16 cellular contexts compared by ENCODE assay signal in the genomic region with DNA sequence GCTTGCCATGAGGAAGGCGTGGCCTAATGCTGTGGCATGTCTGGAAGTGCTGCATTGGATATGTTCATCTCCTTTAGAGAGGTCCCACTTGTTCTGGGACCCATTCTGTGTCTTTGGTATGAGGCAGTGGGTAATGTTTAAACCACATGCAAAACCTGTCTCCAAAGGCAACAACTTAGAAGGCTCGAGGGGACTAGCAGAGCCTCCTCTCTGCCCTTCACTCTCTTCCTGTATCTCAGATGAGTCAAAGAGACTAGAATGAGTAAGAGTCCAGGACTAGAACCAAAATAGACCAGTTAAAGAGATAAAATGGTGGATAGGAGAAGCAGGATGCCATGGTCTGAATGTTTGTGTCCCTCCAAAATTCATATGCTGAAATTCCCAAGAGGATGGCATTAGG.
DNase-seq lines count a peak whose midpoint lies in the region; ATAC-seq and TF ChIP-seq lines count a peak whose summit lies in the region.
"Had no signal": no experiment of that assay in that cellular context is flagged by ENCODE, and none has a peak within 500 bp of the region (broad histone marks: within the 10 kb centered on the region; RNA-seq: fewer than 3 reads in every experiment).

No MANE protein-coding gene starts in this region.

- no peak overlapping the region for H3K4me3 ChIP-seq in body of pancreas
- H3K4me3 ChIP-seq: GM23248, pancreas had no signal

- no peaks in the 10 kb centered on the region for H3K36me3 ChIP-seq in body of pancreas (replicated peaks in 1 of 2; ENCODE audit: insufficient read depth in 1 of 2, low read depth in 2 of 2)
- H3K36me3 ChIP-seq: pancreas had no signal

- no peak overlapping the region for H3K27ac ChIP-seq in body of pancreas
- H3K27ac ChIP-seq: 22Rv1, GM23248, pancreas had no signal

- 59 to 83% methylated on average over 2 of the region's 2 CpGs for WGBS in body of pancreas, 2 donors

- intact Hi-C loops in activated CD4-positive, alpha-beta T cell treated with anti-CD3 and anti-CD28 coated beads for 36 hours (cut with DNase I, micrococcal nuclease), result no loop called here
- intact Hi-C loops in body of pancreas (cut with DNase I), result no loop called here

- no peak for TF ChIP-seq CTCF in body of pancreas (IDR thresholded peaks at IDR 0.05)

- H3K4me1 Mint-ChIP-seq in activated CD4-positive, alpha-beta T cell treated with anti-CD3 and anti-CD28 coated beads for 36 hours, result no peaks in the 10 kb centered on the region
- H3K4me1 Mint-ChIP-seq in stimulated activated naive B cell treated with anti-CD40 and anti-IgM and Interleukin-4, amounts not matched to agents 10 μg/mL and 1 μg/mL and 100 μg/mL, for 72 hours, result peaks cover 8 to 12% of the 10 kb centered on the region in 2 donors

- H3K27me3 Mint-ChIP-seq in activated CD4-positive, alpha-beta T cell treated with anti-CD3 and anti-CD28 coated beads for 36 hours, result peaks cover 7% of the 10 kb centered on the region
- peaks cover 14 to 29% of the 10 kb centered on the region in 2 donors for H3K27me3 Mint-ChIP-seq in stimulated activated naive B cell treated with anti-CD40 and anti-IgM and Interleukin-4, amounts not matched to agents 10 μg/mL and 1 μg/mL and 100 μg/mL, for 72 hours

- no peaks in the 10 kb centered on the region for H3K4me1 ChIP-seq in body of pancreas
- H3K4me1 ChIP-seq: pancreas had no signal

- no peak overlapping the region for H3K27ac Mint-ChIP-seq in activated CD4-positive, alpha-beta T cell treated with anti-CD3 and anti-CD28 coated beads for 36 hours
- H3K27ac Mint-ChIP-seq in stimulated activated naive B cell treated with anti-CD40 and anti-IgM and Interleukin-4, amounts not matched to agents 10 μg/mL and 1 μg/mL and 100 μg/mL, for 72 hours, result no peak overlapping the region
- H3K27ac Mint-ChIP-seq: activated CD4-positive, alpha-beta memory T cell treated with anti-CD3 and anti-CD28 coated beads for 36 hours; activated T-helper 17 cell treated with anti-CD3 and anti-CD28 coated beads, Interleukin-2, amount 50 U/mL, for 72 hours; CD8-positive, alpha-beta T cell; type B pancreatic cell had no signal

- no peak for TF ChIP-seq POLR2A in body of pancreas (IDR thresholded peaks at IDR 0.05)

- no peaks in the 10 kb centered on the region for H3K36me3 Mint-ChIP-seq in activated CD4-positive, alpha-beta T cell treated with anti-CD3 and anti-CD28 coated beads for 36 hours (ENCODE audit: low read depth)
- H3K36me3 Mint-ChIP-seq in stimulated activated naive B cell treated with anti-CD40 and anti-IgM and Interleukin-4, amounts not matched to agents 10 μg/mL and 1 μg/mL and 100 μg/mL, for 72 hours, result peaks cover 0 to 2% of the 10 kb centered on the region in 2 donors
- H3K36me3 Mint-ChIP-seq: activated CD4-positive, alpha-beta memory T cell treated with anti-CD3 and anti-CD28 coated beads for 36 hours; CD8-positive, alpha-beta T cell; type B pancreatic cell had no signal

- H3K4me3 Mint-ChIP-seq in activated CD4-positive, alpha-beta T cell treated with anti-CD3 and anti-CD28 coated beads for 36 hours, result no peak overlapping the region
- H3K4me3 Mint-ChIP-seq in stimulated activated naive B cell treated with anti-CD40 and anti-IgM and Interleukin-4, amounts not matched to agents 10 μg/mL and 1 μg/mL and 100 μg/mL, for 72 hours, result no peak overlapping the region
- H3K4me3 Mint-ChIP-seq: activated CD4-positive, alpha-beta memory T cell treated with anti-CD3 and anti-CD28 coated beads for 36 hours; activated T-helper 17 cell treated with anti-CD3 and anti-CD28 coated beads, Interleukin-2, amount 50 U/mL, for 72 hours; CD8-positive, alpha-beta T cell; type B pancreatic cell had no signal

- H3K27me3 ChIP-seq in body of pancreas, result no peaks in the 10 kb centered on the region
- H3K27me3 ChIP-seq: pancreas had no signal

- ATAC-seq in activated CD4-positive, alpha-beta T cell treated with anti-CD3 and anti-CD28 coated beads for 36 hours, result peak; percentile 47
- ATAC-seq in GM21825 (IDR thresholded peaks at IDR 0.05; ENCODE audit: unreplicated experiment) (peak; percentile 87), HG03135 (IDR thresholded peaks at IDR 0.05; ENCODE audit: unreplicated experiment) (peak; percentile 81), body of pancreas (no peak)
- ATAC-seq in stimulated activated naive B cell treated with anti-CD40 and anti-IgM and Interleukin-4, amounts not matched to agents 10 μg/mL and 1 μg/mL and 100 μg/mL, for 72 hours (replicated peaks), result peak; percentile 65 to 88
- ATAC-seq: activated T-helper 17 cell treated with anti-CD3 and anti-CD28 coated beads, Interleukin-2, amount 50 U/mL, for 72 hours; CD8-positive, alpha-beta T cell; pancreas had no signal

- H3K9me3 Mint-ChIP-seq in activated CD4-positive, alpha-beta T cell treated with anti-CD3 and anti-CD28 coated beads for 36 hours (ENCODE audit: low read depth), result no peaks in the 10 kb centered on the region
- peaks cover 2 to 4% of the 10 kb centered on the region in 2 donors for H3K9me3 Mint-ChIP-seq in stimulated activated naive B cell treated with anti-CD40 and anti-IgM and Interleukin-4, amounts not matched to agents 10 μg/mL and 1 μg/mL and 100 μg/mL, for 72 hours
- H3K9me3 Mint-ChIP-seq: activated CD4-positive, alpha-beta memory T cell treated with anti-CD3 and anti-CD28 coated beads for 36 hours; CD8-positive, alpha-beta T cell; type B pancreatic cell had no signal

- CTCF ChIA-PET in activated CD4-positive, alpha-beta T cell treated with anti-CD3 and anti-CD28 coated beads for 36 hours (lab: Charles Lee), result no interaction called here

- POLR2A ChIA-PET in activated CD4-positive, alpha-beta T cell treated with anti-CD3 and anti-CD28 coated beads for 36 hours (lab: Charles Lee), result no interaction called here

- DNase-seq in activated CD4-positive, alpha-beta T cell treated with anti-CD3 and anti-CD28 coated beads for 36 hours, result no peak
- no peak for DNase-seq in activated CD4-positive, alpha-beta T cell treated with anti-CD3 and anti-CD28 coated beads for 4 hours
- no peak for DNase-seq in stimulated activated naive B cell treated with anti-CD40 and anti-IgM and Interleukin-4, amounts not matched to agents 10 μg/mL and 1 μg/mL and 100 μg/mL, for 72 hours
- DNase-seq in GM19238 (ENCODE audit: insufficient read length, low spot score), result no peak
- DNase-seq in body of pancreas, result no peak
- no peak for DNase-seq in activated CD4-positive, alpha-beta T cell treated with anti-CD3 and anti-CD28 coated beads for 1 hour
- DNase-seq: activated CD4-positive, alpha-beta memory T cell treated with anti-CD3 and anti-CD28 coated beads for 36 hours; CD8-positive, alpha-beta T cell; foreskin fibroblast; GM23248; pancreas had no signal

- H3K9me3 ChIP-seq in body of pancreas, result no peaks in the 10 kb centered on the region
- H3K9me3 ChIP-seq: pancreas had no signal
